ENCODE assay signal across 1 cellular context in genomic region chr7:2873146-2873545, GRCh38.
TF ChIP-seq lines count a peak whose summit lies in the region.

No MANE protein-coding gene starts in this region.

TF ChIP-seq in A549, 52 proteins besides CTCF, POLR2A, EP300 and RAD21 (continued from another document):
- TF ChIP-seq RCOR1 (IDR thresholded peaks at IDR 0.05; ENCODE audit: low read depth, low read length) (no peak), ESRRA (IDR thresholded peaks at IDR 0.05; ENCODE audit: borderline replicate concordance, low read length) (no peak), KDM1A (IDR thresholded peaks at IDR 0.05; ENCODE audit: low read depth) (no peak), ZNF302 (CRISPR knock-in tag; IDR thresholded peaks at IDR 0.05) (no peak), NFE2L2 (conservative IDR thresholded peaks at IDR 0.05; ENCODE audit: low read length) (no peak), ZC3H11A (IDR thresholded peaks at IDR 0.05) (no peak), GATA3 (IDR thresholded peaks at IDR 0.05; ENCODE audit: borderline replicate concordance) (no peak), ZSCAN20 (CRISPR knock-in tag; IDR thresholded peaks at IDR 0.05) (no peak), E2F6 (IDR thresholded peaks at IDR 0.05; ENCODE audit: borderline replicate concordance, low read depth) (no peak), FOSL2 (IDR thresholded peaks at IDR 0.05) (no peak), FOSL2 (CRISPR knock-in tag; IDR thresholded peaks at IDR 0.05) (no peak), MYC (IDR thresholded peaks at IDR 0.05; ENCODE audit: borderline replicate concordance, low read length) (no peak), MAFK (IDR thresholded peaks at IDR 0.05; ENCODE audit: partially characterized antibody) (no peak)
- TF ChIP-seq, protein P1, sequence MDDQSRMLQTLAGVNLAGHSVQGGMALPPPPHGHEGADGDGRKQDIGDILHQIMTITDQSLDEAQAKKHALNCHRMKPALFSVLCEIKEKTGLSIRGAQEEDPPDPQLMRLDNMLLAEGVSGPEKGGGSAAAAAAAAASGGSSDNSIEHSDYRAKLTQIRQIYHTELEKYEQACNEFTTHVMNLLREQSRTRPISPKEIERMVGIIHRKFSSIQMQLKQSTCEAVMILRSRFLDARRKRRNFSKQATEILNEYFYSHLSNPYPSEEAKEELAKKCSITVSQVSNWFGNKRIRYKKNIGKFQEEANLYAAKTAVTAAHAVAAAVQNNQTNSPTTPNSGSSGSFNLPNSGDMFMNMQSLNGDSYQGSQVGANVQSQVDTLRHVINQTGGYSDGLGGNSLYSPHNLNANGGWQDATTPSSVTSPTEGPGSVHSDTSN (IDR thresholded peaks at IDR 0.05), result no peak
